Comparison of ENCODE assay signal across 17 cellular contexts in genomic region chr2:1647417-1648240, GRCh38.
DNase-seq lines count a peak whose midpoint lies in the region; ATAC-seq and TF ChIP-seq lines count a peak whose summit lies in the region.
"Had no signal": no experiment of that assay in that cellular context is flagged by ENCODE, and none has a peak within 500 bp of the region (broad histone marks: within the 10 kb centered on the region; RNA-seq: fewer than 3 reads in every experiment).

No MANE protein-coding gene starts in this region.

- H3K9me3 Mint-ChIP-seq in Caco-2 (ENCODE audit: unreplicated experiment) (peaks cover 9% of the 10 kb centered on the region), HFFc6 (no peaks in the 10 kb centered on the region), endothelial cell (ENCODE audit: unreplicated experiment) (no peaks in the 10 kb centered on the region)

- no peaks in the 10 kb centered on the region for H3K4me1 ChIP-seq in Caco-2
- H3K4me1 ChIP-seq in sigmoid colon = peaks cover 0 to 34% (median 25%) of the 10 kb centered on the region in 4 donors
- no peaks in the 10 kb centered on the region for H3K4me1 ChIP-seq in BE2C
- H3K4me1 ChIP-seq: A549 had no signal

- H3K36me3 Mint-ChIP-seq in Caco-2 (ENCODE audit: insufficient read depth, unreplicated experiment) = no peaks in the 10 kb centered on the region
- peaks cover 53% of the 10 kb centered on the region for H3K36me3 Mint-ChIP-seq in HFFc6 (ENCODE audit: low read depth)
- peaks cover 60% of the 10 kb centered on the region for H3K36me3 Mint-ChIP-seq in endothelial cell (ENCODE audit: low read depth, unreplicated experiment)
- H3K36me3 Mint-ChIP-seq: CD14-positive monocyte had no signal

- no peak for TF ChIP-seq CTCF in Caco-2 (IDR thresholded peaks at IDR 0.05; ENCODE audit: insufficient read depth in 1 of 2, low read depth in 1 of 2, low read length in 1 of 2, severe bottlenecking in 1 of 2, unreplicated experiment in 1 of 2)
- peak; percentile 12; the same call in 1 of the 2 replicates for TF ChIP-seq CTCF in HFFc6 (IDR thresholded peaks at IDR 0.05)
- TF ChIP-seq CTCF in endothelial cell (IDR thresholded peaks at IDR 0.05; ENCODE audit: unreplicated experiment) = no peak
- no peak for TF ChIP-seq CTCF in sigmoid colon (IDR thresholded peaks at IDR 0.05)
- no peak for TF ChIP-seq CTCF in BE2C (IDR thresholded peaks at IDR 0.05; ENCODE audit: low read depth, low read length)

- H3K4me1 Mint-ChIP-seq in Caco-2 (ENCODE audit: low read depth, unreplicated experiment) (no peaks in the 10 kb centered on the region), HFFc6 (ENCODE audit: low read depth) (peaks cover 17% of the 10 kb centered on the region), endothelial cell (ENCODE audit: unreplicated experiment) (peaks cover 14% of the 10 kb centered on the region)
- H3K4me1 Mint-ChIP-seq: CD14-positive monocyte had no signal

- H3K27ac Mint-ChIP-seq in Caco-2 (ENCODE audit: unreplicated experiment) (peak overlapping the region; percentile 45), HFFc6 (peak overlapping the region; percentile 51; the same call in 1 of the 2 replicates), endothelial cell (ENCODE audit: unreplicated experiment) (peak overlapping the region; percentile 0)

- POLR2A ChIA-PET in Caco-2 (lab: Charles Lee) = no interaction called here

- no peak for ATAC-seq in HG03196 (IDR thresholded peaks at IDR 0.05; ENCODE audit: unreplicated experiment)
- ATAC-seq: A549 had no signal

- no TSS peak for BruUV-seq in Caco-2 (replicated peaks; lab: Mats Ljungman, UMichigan)

- CTCF ChIA-PET in Caco-2 (lab: Charles Lee) = no interaction called here

- DNase-seq in Caco-2 = no peak
- no peak for DNase-seq in HFFc6
- DNase-seq in endothelial cell (ENCODE audit: low spot score) = no peak
- peak; percentile 55 for DNase-seq in sigmoid colon
- no peak for DNase-seq in BE2C
- DNase-seq in DMS79 (lab: John Stamatoyannopoulos, UW) = no peak
- DNase-seq: DND-41, GF-D8, GOT3, Kasumi-1, NCI-H1417, NCI-H1930, NCI-H2171, SJCRH30 had no signal

- H3K36me3 ChIP-seq in Caco-2 (ENCODE audit: control insufficient read depth, insufficient read depth, low read length) (no peaks in the 10 kb centered on the region), sigmoid colon (peaks cover 31 to 59% (median 41%) of the 10 kb centered on the region in 4 donors), BE2C (no peaks in the 10 kb centered on the region)

- H3K27me3 ChIP-seq in Caco-2 (replicated peaks; ENCODE audit: control insufficient read depth, insufficient read depth, low read length) (no peaks in the 10 kb centered on the region), sigmoid colon (no peaks in the 10 kb centered on the region), BE2C (no peaks in the 10 kb centered on the region)
- H3K27me3 ChIP-seq: SJCRH30 had no signal

- H3K27ac ChIP-seq in sigmoid colon = peak overlapping the region in 1 of 4 donors; percentile 28
- H3K27ac ChIP-seq: A549, SJCRH30 had no signal

- H3K4me3 ChIP-seq in Caco-2 (ENCODE audit: low read depth, low read length) (no peak overlapping the region), sigmoid colon (no peak overlapping the region), BE2C (ENCODE audit: low read depth, low read length) (no peak overlapping the region)
- H3K4me3 ChIP-seq: A549, SJCRH30 had no signal

- H3K27me3 Mint-ChIP-seq in Caco-2 (ENCODE audit: insufficient read depth, unreplicated experiment) (no peaks in the 10 kb centered on the region), HFFc6 (ENCODE audit: insufficient read depth) (peaks cover 14% of the 10 kb centered on the region), endothelial cell (ENCODE audit: unreplicated experiment) (peaks cover 19% of the 10 kb centered on the region)

- intact Hi-C loops in Caco-2 (cut with micrococcal nuclease; ENCODE audit: unreplicated experiment) = no loop called here
- intact Hi-C loops in sigmoid colon (cut with DNase I) = no loop called here

- WGBS in sigmoid colon, 2 donors = 93% methylated on average over 20 of the region's 20 CpGs

- H3K4me3 Mint-ChIP-seq in Caco-2 (ENCODE audit: unreplicated experiment) (no peak overlapping the region), HFFc6 (no peak overlapping the region; the same call in 1 of the 2 replicates), endothelial cell (ENCODE audit: unreplicated experiment) (peak overlapping the region; percentile 17)
- H3K4me3 Mint-ChIP-seq: CD14-positive monocyte had no signal

- H3K9me3 ChIP-seq in Caco-2 (no peaks in the 10 kb centered on the region), sigmoid colon (no peaks in the 10 kb centered on the region), BE2C (no peaks in the 10 kb centered on the region)
- H3K9me3 ChIP-seq: A549, SJCRH30 had no signal

- no peak for TF ChIP-seq EP300 in sigmoid colon (IDR thresholded peaks at IDR 0.05)

- no peak for TF ChIP-seq POLR2A in sigmoid colon (IDR thresholded peaks at IDR 0.05)

Comparison
In these comparisons a context has a peak if more than half of its experiments do, and no peak if none do; other contexts are left out.
1. H3K27ac Mint-ChIP-seq: peak in every context shown above with its lines; median percentile 51 in HFFc6; 45 in Caco-2; 0 in endothelial cell.